In genomic region chr6:2731281-2731909, GRCh38 we compare ENCODE assay signal across 23 cellular contexts. TPM values are rescaled to one million over a fixed set of nuclear protein-coding genes. Genes with fewer than 3 reads are reported as not detected.
A peak's percentile ranks its signal among the peaks of the same experiment; 100 is the strongest.
DNase-seq lines count a peak whose midpoint lies in the region; ATAC-seq and TF ChIP-seq lines count a peak whose summit lies in the region.
"Had no signal": no experiment of that assay in that cellular context is flagged by ENCODE, and none has a peak within 500 bp of the region (broad histone marks: within the 10 kb centered on the region; RNA-seq: fewer than 3 reads in every experiment).

No MANE protein-coding gene starts in this region.

- peak; percentile 14 for DNase-seq in Calu3
- DNase-seq in HCT116 (ENCODE audit: low read depth, low spot score) = no peak
- DNase-seq in astrocyte of the hippocampus (ENCODE audit: low read depth, low spot score) = peak; percentile 33
- no peak for DNase-seq in lower lobe of right lung
- DNase-seq in ascending aorta (ENCODE audit: low spot score in 2 of 2) = no peak
- DNase-seq in T-cell = no peak
- DNase-seq: activated CD4-positive, alpha-beta memory T cell treated with anti-CD3 and anti-CD28 coated beads, Interleukin-2, amount 10 ng/mL, durations not matched to agents 7 days and 5 days; activated naive CD4-positive, alpha-beta T cell; erythroblast; gastrocnemius medialis; KBM-7; MV-4-11; NCI-H2227 treated with DMSO at 0.1 percent for 48 hours; NCI-H774; posterior cingulate gyrus; stimulated activated CD4-positive, alpha-beta T cell treated with anti-CD3 and anti-CD28 coated beads, Interleukin-4, amount 100 ng/mL, for 1 hour; stomach had no signal

- no peaks in the 10 kb centered on the region for H3K9me2 ChIP-seq in HCT116 (ENCODE audit: insufficient read depth)

- H3K27me3 Mint-ChIP-seq in Calu3 (ENCODE audit: unreplicated experiment) (no peaks in the 10 kb centered on the region), nephron (ENCODE audit: low read depth) (peaks cover 5% of the 10 kb centered on the region), T-cell (peaks cover 0 to 12% of the 10 kb centered on the region in 2 donors)

- no peak for TF ChIP-seq RAD21 in HCT116 (IDR thresholded peaks at IDR 0.05; ENCODE audit: low read depth)

- peaks cover 12% of the 10 kb centered on the region for H3K4me1 Mint-ChIP-seq in Calu3 (ENCODE audit: low read depth, unreplicated experiment)
- peaks cover 44% of the 10 kb centered on the region for H3K4me1 Mint-ChIP-seq in nephron
- peaks cover 0 to 2% (median 0%) of the 10 kb centered on the region in 3 donors for H3K4me1 Mint-ChIP-seq in T-cell
- H3K4me1 Mint-ChIP-seq: central memory CD8-positive, alpha-beta T cell had no signal

- H2AFZ ChIP-seq in HCT116 (ENCODE audit: low read depth, low read length, poor library complexity, severe bottlenecking) = no peak overlapping the region

- TF ChIP-seq POLR2A in HCT116 (IDR thresholded peaks at IDR 0.05; ENCODE audit: borderline replicate concordance, extremely low read depth, insufficient read depth, insufficient read length) = no peak

- H3K4me1 ChIP-seq in HCT116 (ENCODE audit: control insufficient read depth in 1 of 2, insufficient read depth in 2 of 2, low read length in 2 of 2) (peaks cover 5 to 11% of the 10 kb centered on the region in 2 experiments; a peak in 2 of 4 replicates), lower lobe of right lung (peaks cover 17% of the 10 kb centered on the region), ascending aorta (peaks cover 0 to 14% of the 10 kb centered on the region in 2 donors)

- no peak overlapping the region for H3K4me3 ChIP-seq in HCT116 (replicated peaks in 1 of 2; ENCODE audit: low read depth in 1 of 2, low read length in 2 of 2)
- H3K4me3 ChIP-seq in lower lobe of right lung = no peak overlapping the region
- H3K4me3 ChIP-seq in ascending aorta = no peak overlapping the region
- H3K4me3 ChIP-seq: gastrocnemius medialis, skin epidermis, stomach had no signal

- no peak overlapping the region for H3K9ac ChIP-seq in HCT116 (ENCODE audit: low read length)

- no TSS peak for BruUV-seq in Calu3 (replicated peaks; lab: Mats Ljungman, UMichigan)
- no TSS peak for BruUV-seq in HCT116 (replicated peaks; lab: Mats Ljungman, UMichigan)

- H3K4me2 ChIP-seq in HCT116 (ENCODE audit: low read length) = no peak overlapping the region

- H3K27ac ChIP-seq in HCT116 (ENCODE audit: low read depth, low read length) (no peak overlapping the region), lower lobe of right lung (no peak overlapping the region), ascending aorta (no peak overlapping the region)
- H3K27ac ChIP-seq: skin epidermis, stomach had no signal

- TF ChIP-seq CTCF in Calu3 (IDR thresholded peaks at IDR 0.05; ENCODE audit: unreplicated experiment) = no peak
- TF ChIP-seq CTCF in HCT116 (IDR thresholded peaks at IDR 0.05 in 2 of 3, conservative IDR thresholded peaks at IDR 0.05 in 1 of 3; ENCODE audit: borderline replicate concordance in 1 of 3, insufficient read depth in 1 of 3, low read depth in 2 of 3, low read length in 2 of 3) = no peak
- TF ChIP-seq CTCF in nephron (IDR thresholded peaks at IDR 0.05; ENCODE audit: unreplicated experiment in 3 of 3) = no peak
- TF ChIP-seq CTCF in lower lobe of right lung (IDR thresholded peaks at IDR 0.05) = no peak
- no peak for TF ChIP-seq CTCF in ascending aorta (IDR thresholded peaks at IDR 0.05)

- H3K9me3 Mint-ChIP-seq in Calu3 (ENCODE audit: low read depth, unreplicated experiment) (no peaks in the 10 kb centered on the region), nephron (no peaks in the 10 kb centered on the region), T-cell (no peaks in the 10 kb centered on the region)
- H3K9me3 Mint-ChIP-seq: activated CD4-positive, alpha-beta memory T cell treated with anti-CD3 and anti-CD28 coated beads, Interleukin-2, amount 10 ng/mL, durations not matched to agents 7 days and 5 days; central memory CD8-positive, alpha-beta T cell; mesothelial cell of epicardium; type B pancreatic cell had no signal

- RAD21 ChIA-PET in HCT116 (lab: Charles Lee; ENCODE audit: low non-redundant PET in 1 of 2, low total read pairs in 2 of 2, uncharacterized antibody in 2 of 2, unreplicated experiment in 2 of 2) = interaction anchor here in 1 of 2 experiments (0.6 kb wide), 1 partner anchor 97 kb away, joined by 3 read pairs; no protein-coding TSS in a partner anchor

- POLR2A ChIA-PET in HCT116 (lab: Charles Lee) = no interaction called here
- POLR2A ChIA-PET in T-cell (lab: Charles Lee) = no interaction called here

- ATAC-seq in HCT116 = peak; percentile 38
- no peak for ATAC-seq in GM21367 (IDR thresholded peaks at IDR 0.05; ENCODE audit: unreplicated experiment)
- no peak for ATAC-seq in lower lobe of right lung
- ATAC-seq in T-cell (replicated peaks in 1 of 4) = no peak
- ATAC-seq: gastrocnemius medialis had no signal

- H3K27ac Mint-ChIP-seq in Calu3 (ENCODE audit: unreplicated experiment) (no peak overlapping the region), nephron (peak overlapping the region in 2 of 3 experiments; percentile 46 to 64), T-cell (no peak overlapping the region)
- H3K27ac Mint-ChIP-seq: activated CD4-positive, alpha-beta memory T cell treated with anti-CD3 and anti-CD28 coated beads, Interleukin-2, amount 10 ng/mL, durations not matched to agents 7 days and 5 days; mesothelial cell of epicardium; type B pancreatic cell had no signal

- H3K36me3 ChIP-seq in HCT116 (ENCODE audit: control insufficient read depth in 1 of 2, insufficient read depth in 2 of 2, low read length in 2 of 2) (no peaks in the 10 kb centered on the region), lower lobe of right lung (no peaks in the 10 kb centered on the region), ascending aorta (no peaks in the 10 kb centered on the region)
- H3K36me3 ChIP-seq: gastrocnemius medialis, stomach had no signal

- intact Hi-C loops in Calu3 (cut with micrococcal nuclease; ENCODE audit: unreplicated experiment) (loop anchor here (10.0 kb wide), 1 partner anchor 323 kb away; no protein-coding TSS in a partner anchor), HCT116 (cut with micrococcal nuclease) (no loop called here), lower lobe of right lung (cut with DNase I) (no loop called here), ascending aorta (cut with DNase I) (no loop called here)

- no peaks in the 10 kb centered on the region for H4K20me1 ChIP-seq in HCT116 (ENCODE audit: insufficient read depth)

- H3K36me3 Mint-ChIP-seq in Calu3 (ENCODE audit: insufficient read depth, unreplicated experiment) (no peaks in the 10 kb centered on the region), nephron (ENCODE audit: low read depth) (no peaks in the 10 kb centered on the region), T-cell (no peaks in the 10 kb centered on the region)
- H3K36me3 Mint-ChIP-seq: mesothelial cell of epicardium, type B pancreatic cell had no signal

- no peaks in the 10 kb centered on the region for H3K79me2 ChIP-seq in HCT116 (ENCODE audit: insufficient read depth, low read length)

- H3K4me3 Mint-ChIP-seq in Calu3 (ENCODE audit: low read depth, unreplicated experiment) (no peak overlapping the region), nephron (no peak overlapping the region), T-cell (no peak overlapping the region)
- H3K4me3 Mint-ChIP-seq: activated CD4-positive, alpha-beta memory T cell treated with anti-CD3 and anti-CD28 coated beads, Interleukin-2, amount 10 ng/mL, durations not matched to agents 7 days and 5 days; central memory CD8-positive, alpha-beta T cell; mesothelial cell of epicardium; type B pancreatic cell had no signal

- H3K27me3 ChIP-seq in HCT116 (ENCODE audit: insufficient read depth, low read length) (no peaks in the 10 kb centered on the region), lower lobe of right lung (ENCODE audit: low read depth) (no peaks in the 10 kb centered on the region), ascending aorta (no peaks in the 10 kb centered on the region)
- H3K27me3 ChIP-seq: gastrocnemius medialis, stomach had no signal

- CTCF ChIA-PET in Calu3 (lab: Charles Lee) = no interaction called here
- CTCF ChIA-PET in HCT116 (lab: Charles Lee) = interaction anchor here (1.4 kb wide), 1 partner anchor 19 kb away, joined by 4 read pairs; the partner anchor contains the start of gene MYLK4
- CTCF ChIA-PET in T-cell (lab: Charles Lee) = interaction anchor here in 1 of 2 donors (0.6 kb wide), 1 partner anchor 96 kb away, joined by 3 read pairs; no protein-coding TSS in a partner anchor

- H3K9me3 ChIP-seq in HCT116 (ENCODE audit: control insufficient read depth in 1 of 2, insufficient read depth in 1 of 2, low read depth in 1 of 2, low read length in 2 of 2) (no peaks in the 10 kb centered on the region), lower lobe of right lung (no peaks in the 10 kb centered on the region), ascending aorta (no peaks in the 10 kb centered on the region)
- H3K9me3 ChIP-seq: gastrocnemius medialis, stomach had no signal

TF ChIP-seq in HCT116, 20 proteins besides CTCF, POLR2A, EP300 and RAD21:
- TF ChIP-seq FOSL1 (IDR thresholded peaks at IDR 0.05; ENCODE audit: low read depth) = 0 out of 2 replicates have a peak, but pooled peaks have one; percentile 8
- TF ChIP-seq ATF3 (IDR thresholded peaks at IDR 0.05) = no peak

RNA-seq across cellular contexts. Expression of gene MYLK4, which starts 19.3 kb away (rescaled TPM):
- total RNA-seq in Calu3 (2022) (0.73 TPM in 2 replicates), HCT116 (2021; ENCODE audit: unreplicated experiment) (0.27 TPM), lower lobe of right lung (0.56 TPM), ascending aorta (not detected), T-cell (1 to 10 TPM in 3 of 5 donors, under 1 TPM in 2; 0.58 to 1.4 (median 1.0) TPM)
- polyA plus RNA-seq in HCT116 (2012) = 0.13 and 0.16 TPM in 2 replicates

RNA-seq across cellular contexts. Expression of gene WRNIP1, which starts 33.8 kb away (rescaled TPM):
- 36.9 and 41.4 TPM in 2 replicates for total RNA-seq in Calu3 (2022)
- 78.8 TPM for total RNA-seq in HCT116 (2021; ENCODE audit: unreplicated experiment)
- 73.0 and 89.0 TPM in 2 replicates for polyA plus RNA-seq in HCT116 (2012)
- 45.1 TPM for total RNA-seq in lower lobe of right lung
- total RNA-seq in ascending aorta = 100 TPM
- total RNA-seq in T-cell = 10 to 100 TPM; 30.1 to 46.1 (median 41.1) TPM

Comparison
In these comparisons a context has a peak if more than half of its experiments do, and no peak if none do; other contexts are left out.
1. DNase-seq: peak in Calu3 (single experiment) and astrocyte of the hippocampus (single experiment); none in HCT116 (single experiment), lower lobe of right lung (single experiment), ascending aorta (0 of 2) and T-cell (0 of 34).
2. H3K27ac Mint-ChIP-seq: peak in nephron (2 of 3); none in Calu3 (single experiment) and T-cell (0 of 2).